15 cellular contexts compared by ENCODE assay signal in the genomic region with DNA sequence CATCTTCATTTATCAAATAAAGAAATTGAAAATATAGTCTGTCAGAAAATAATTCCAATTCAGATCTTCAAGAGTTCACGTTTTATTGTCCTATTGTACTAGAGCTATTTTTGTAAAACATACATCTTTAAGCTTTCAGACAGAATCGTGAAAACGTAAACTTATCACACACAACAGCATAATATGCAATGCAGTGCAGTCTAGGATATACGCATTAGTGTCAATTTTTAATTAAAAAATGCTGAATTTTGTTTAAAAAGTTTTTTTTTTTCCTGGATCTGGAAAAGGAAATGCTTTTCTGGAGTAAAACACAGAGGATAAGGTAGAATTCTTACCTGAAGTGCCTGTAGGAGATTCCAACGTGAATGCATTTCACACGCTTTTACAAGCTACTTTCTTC.
DNase-seq lines count a peak whose midpoint lies in the region; ATAC-seq and TF ChIP-seq lines count a peak whose summit lies in the region.
"Had no signal": no experiment of that assay in that cellular context is flagged by ENCODE, and none has a peak within 500 bp of the region (broad histone marks: within the 10 kb centered on the region; RNA-seq: fewer than 3 reads in every experiment).

No MANE protein-coding gene starts in this region.

- DNase-seq in Calu3 (no peak), foreskin keratinocyte (no peak), skeletal muscle cell (ENCODE audit: low read depth) (no peak), SW 1271 (lab: John Stamatoyannopoulos, UW) (no peak), NCI-H1694 (lab: John Stamatoyannopoulos, UW) (no peak)
- DNase-seq in activated effector memory CD4-positive, alpha-beta T cell treated with Interleukin-2 at 50 U/mL for 16 hours = no peak
- DNase-seq: activated CD4-positive, alpha-beta T cell treated with anti-CD3 and anti-CD28 coated beads for 1 hour; activated gamma-delta T cell; C1 segment of cervical spinal cord; NCI-H446 treated with DMSO at 0.1 percent for 48 hours; nephron progenitor cell had no signal

- no peaks in the 10 kb centered on the region for H3K27me3 ChIP-seq in foreskin keratinocyte

- H3K4me1 ChIP-seq in foreskin keratinocyte = peaks cover 42% of the 10 kb centered on the region

- no peaks in the 10 kb centered on the region for H3K27me3 Mint-ChIP-seq in Calu3 (ENCODE audit: unreplicated experiment)
- no peaks in the 10 kb centered on the region for H3K27me3 Mint-ChIP-seq in activated T-helper 17 cell treated with anti-CD3 and anti-CD28 coated beads, Interleukin-2, amount 50 U/mL, for 72 hours

- peak overlapping the region; percentile 93 for H3K27ac ChIP-seq in foreskin keratinocyte
- H3K27ac ChIP-seq: HL-60 had no signal

- H3K36me3 Mint-ChIP-seq in Calu3 (ENCODE audit: insufficient read depth, unreplicated experiment) = no peaks in the 10 kb centered on the region
- H3K36me3 Mint-ChIP-seq in activated T-helper 17 cell treated with anti-CD3 and anti-CD28 coated beads, Interleukin-2, amount 50 U/mL, for 72 hours (ENCODE audit: low read depth) = no peaks in the 10 kb centered on the region

- ATAC-seq in activated T-helper 17 cell treated with anti-CD3 and anti-CD28 coated beads, Interleukin-2, amount 50 U/mL, for 72 hours (replicated peaks) = no peak
- ATAC-seq in foreskin keratinocyte (no peak), GM21360 (IDR thresholded peaks at IDR 0.05; ENCODE audit: unreplicated experiment) (no peak)

- H3K4me1 Mint-ChIP-seq in Calu3 (ENCODE audit: low read depth, unreplicated experiment) = peaks cover 35% of the 10 kb centered on the region
- peaks cover 30% of the 10 kb centered on the region for H3K4me1 Mint-ChIP-seq in activated T-helper 17 cell treated with anti-CD3 and anti-CD28 coated beads, Interleukin-2, amount 50 U/mL, for 72 hours

- H3K27ac Mint-ChIP-seq in Calu3 (ENCODE audit: unreplicated experiment) = peak overlapping the region; percentile 85
- peak overlapping the region; percentile 37 for H3K27ac Mint-ChIP-seq in activated T-helper 17 cell treated with anti-CD3 and anti-CD28 coated beads, Interleukin-2, amount 50 U/mL, for 72 hours

- peaks cover 4% of the 10 kb centered on the region for H3K9me3 Mint-ChIP-seq in Calu3 (ENCODE audit: low read depth, unreplicated experiment)
- peaks cover 12% of the 10 kb centered on the region for H3K9me3 Mint-ChIP-seq in activated T-helper 17 cell treated with anti-CD3 and anti-CD28 coated beads, Interleukin-2, amount 50 U/mL, for 72 hours
- H3K9me3 Mint-ChIP-seq: nephron progenitor cell had no signal

- BruUV-seq in Calu3 (replicated peaks; lab: Mats Ljungman, UMichigan) = no TSS peak

- no peak overlapping the region for H3K4me3 Mint-ChIP-seq in Calu3 (ENCODE audit: low read depth, unreplicated experiment)
- H3K4me3 Mint-ChIP-seq in activated T-helper 17 cell treated with anti-CD3 and anti-CD28 coated beads, Interleukin-2, amount 50 U/mL, for 72 hours = peak overlapping the region; percentile 21
- H3K4me3 Mint-ChIP-seq: nephron progenitor cell had no signal

- intact Hi-C loops in Calu3 (cut with micrococcal nuclease; ENCODE audit: unreplicated experiment) = loop anchor here (2.0 to 10.0 kb wide), 2 partner anchors 412 to 456 kb away; no protein-coding TSS in a partner anchor

- TF ChIP-seq CTCF in Calu3 (IDR thresholded peaks at IDR 0.05; ENCODE audit: unreplicated experiment) (no peak), foreskin keratinocyte (conservative IDR thresholded peaks at IDR 0.05) (no peak)

- H3K4me3 ChIP-seq in skeletal muscle cell (ENCODE audit: low read depth, low read length) = peak overlapping the region; percentile 35
- H3K4me3 ChIP-seq: SK-N-MC had no signal

- CTCF ChIA-PET in Calu3 (lab: Charles Lee) = interaction anchor here (0.6 kb wide), 1 partner anchor 852 kb away, joined by 5 read pairs; no protein-coding TSS in a partner anchor
